10 cellular contexts compared by ENCODE assay signal in genomic region chr1:6386371-6386949, GRCh38. TPM values are rescaled to one million over a fixed set of nuclear protein-coding genes. Genes with fewer than 3 reads are reported as not detected.
A peak's percentile ranks its signal among the peaks of the same experiment; 100 is the strongest.
DNase-seq lines count a peak whose midpoint lies in the region; FAIRE-seq and TF ChIP-seq lines count a peak whose summit lies in the region.
"Had no signal": no experiment of that assay in that cellular context is flagged by ENCODE, and none has a peak within 500 bp of the region (broad histone marks: within the 10 kb centered on the region; RNA-seq: fewer than 3 reads in every experiment).

No MANE protein-coding gene starts in this region.

- FAIRE-seq in H54 (lab: Jason Lieb, UNC): peak; percentile 87
- FAIRE-seq: GM18507 had no signal

- TF ChIP-seq CTCF in SK-N-SH (IDR thresholded peaks at IDR 0.05) (no peak), fibroblast of mammary gland (conservative IDR thresholded peaks at IDR 0.05; ENCODE audit: control insufficient read depth, insufficient read depth, low read depth, low read length) (no peak), sigmoid colon (IDR thresholded peaks at IDR 0.05) (no peak)

- intact Hi-C loops in sigmoid colon (cut with DNase I): no loop called here

- DNase-seq in H54 (ENCODE audit: insufficient read length, low spot score) (no peak), SK-N-SH (no peak), fibroblast of mammary gland (ENCODE audit: low read depth) (peak; percentile 52), sigmoid colon (no peak), iPS-NIHi7 (ENCODE audit: extremely low spot score) (no peak), NOMO-1 treated with dmso at 0.1 percent for 144 hours (lab: John Stamatoyannopoulos, UW; ENCODE audit: unreplicated experiment) (no peak), hypothalamus (lab: John Stamatoyannopoulos, UW) (no peak)
- no peak for DNase-seq in activated CD4-positive, alpha-beta T cell treated with anti-CD3 and anti-CD28 coated beads, Interleukin-2, amount 50 U/mL, for 4 hours

- no peaks in the 10 kb centered on the region for H3K27me3 ChIP-seq in SK-N-SH (ENCODE audit: insufficient read depth)
- no peaks in the 10 kb centered on the region for H3K27me3 ChIP-seq in sigmoid colon

- H3K9me3 ChIP-seq in SK-N-SH: no peaks in the 10 kb centered on the region
- H3K9me3 ChIP-seq in sigmoid colon: no peaks in the 10 kb centered on the region

- peaks cover 15% of the 10 kb centered on the region for H3F3A ChIP-seq in SK-N-SH (replicated peaks; ENCODE audit: insufficient read depth)

- H3K27ac ChIP-seq in SK-N-SH (ENCODE audit: low read depth in 2 of 2, low read length in 1 of 2): peak overlapping the region; percentile 73 to 93
- peak overlapping the region in 3 of 4 donors; percentile 83 to 93 (median 87) for H3K27ac ChIP-seq in sigmoid colon
- H3K27ac ChIP-seq: cardiac muscle cell had no signal

- no peak for TF ChIP-seq RAD21 in SK-N-SH (IDR thresholded peaks at IDR 0.05; ENCODE audit: low read length)

- no peaks in the 10 kb centered on the region for H4K20me1 ChIP-seq in SK-N-SH (ENCODE audit: insufficient read depth)

- TF ChIP-seq EP300 in SK-N-SH (IDR thresholded peaks at IDR 0.05; ENCODE audit: borderline replicate concordance in 1 of 2, low read depth in 1 of 2, low read length in 1 of 2): no peak
- TF ChIP-seq EP300 in sigmoid colon (IDR thresholded peaks at IDR 0.05): no peak

- peak overlapping the region; percentile 55; the same call in 1 of the 2 replicates for H2AFZ ChIP-seq in SK-N-SH (ENCODE audit: low read depth)

- WGBS in SK-N-SH (ENCODE audit: low lambda C conversion rate): 49% methylated on average over 10 of the region's 10 CpGs
- 57 to 78% methylated on average over 10 of the region's 10 CpGs for WGBS in sigmoid colon, 2 donors

- H3K79me2 ChIP-seq in SK-N-SH (ENCODE audit: insufficient read depth): peaks cover 96% of the 10 kb centered on the region

- peak overlapping the region; percentile 83 for H3K4me2 ChIP-seq in SK-N-SH

- H3K4me3 ChIP-seq in SK-N-SH (ENCODE audit: low read depth in 2 of 2, low read length in 1 of 2): peak overlapping the region; percentile 45 to 66; a peak in 2 of 4 replicates
- no peak overlapping the region for H3K4me3 ChIP-seq in fibroblast of mammary gland (ENCODE audit: control insufficient read depth, low read depth, low read length)
- no peak overlapping the region for H3K4me3 ChIP-seq in sigmoid colon
- H3K4me3 ChIP-seq: cardiac muscle cell had no signal

- H3K9me2 ChIP-seq in SK-N-SH: no peaks in the 10 kb centered on the region

- POLR2A ChIA-PET in SK-N-SH (lab: Yijun Ruan, JAX): interaction anchor here (2.4 kb wide), 1 partner anchor 32 kb away, joined by 9 read pairs; no protein-coding TSS in a partner anchor

- H3K36me3 ChIP-seq in SK-N-SH (replicated peaks in 1 of 2; ENCODE audit: control insufficient read depth in 1 of 2, insufficient read depth in 2 of 2, low read length in 1 of 2): no peaks in the 10 kb centered on the region
- H3K36me3 ChIP-seq in sigmoid colon: no peaks in the 10 kb centered on the region
- H3K36me3 ChIP-seq: cardiac muscle cell had no signal

- peak overlapping the region; percentile 64 for H3K9ac ChIP-seq in SK-N-SH

- CTCF ChIA-PET in SK-N-SH (lab: Yijun Ruan, JAX): interaction anchor here (0.9 to 8.1 kb wide), 6 partner anchors 19 to 140 kb away, joined by 3 to 39 read pairs (median 4); no protein-coding TSS in a partner anchor

- peaks cover 0 to 24% of the 10 kb centered on the region in 2 experiments; a peak in 2 of 4 replicates for H3K4me1 ChIP-seq in SK-N-SH (ENCODE audit: control insufficient read depth in 1 of 2, insufficient read depth in 2 of 2, low read depth in 1 of 2, low read length in 1 of 2)
- H3K4me1 ChIP-seq in sigmoid colon: peaks cover 0 to 30% (median 17%) of the 10 kb centered on the region in 4 donors

- TF ChIP-seq POLR2A in H54 (IDR thresholded peaks at IDR 0.05; ENCODE audit: low read depth, low read length) (no peak), sigmoid colon (IDR thresholded peaks at IDR 0.05) (no peak)

TF ChIP-seq in SK-N-SH, 30 proteins besides CTCF, POLR2A, EP300 and RAD21:
- TF ChIP-seq TCF12 (IDR thresholded peaks at IDR 0.05): no peak
- peak; percentile 43; the same call in 1 of the 2 replicates for TF ChIP-seq FOSL2 (IDR thresholded peaks at IDR 0.05; ENCODE audit: borderline replicate concordance, low read depth)

RNA-seq across cellular contexts. Expression of gene ACOT7, which starts 7.1 kb away (rescaled TPM):
- 225 and 289 TPM in 2 replicates for polyA plus RNA-seq in SK-N-SH (2012; rRNA removed)
- polyA plus RNA-seq in SK-N-SH (2012; cell fraction: cytosol; rRNA removed): 134 and 197 TPM in 2 replicates
- polyA plus RNA-seq in SK-N-SH (2012; cell fraction: nucleus; rRNA removed): 168 and 199 TPM in 2 replicates
- total RNA-seq in sigmoid colon: 10 to 100 TPM; 17.9 to 26.5 (median 22.2) TPM
- polyA plus RNA-seq in sigmoid colon: 10 to 100 TPM; 54.7 to 81.0 (median 78.8) TPM

RNA-seq across cellular contexts. Expression of gene HES2, which starts 33.3 kb away (rescaled TPM):
- polyA plus RNA-seq in SK-N-SH (2012; rRNA removed) (0.03 TPM in 2 replicates), sigmoid colon (10 to 100 TPM; 10.7 to 27.0 (median 19.9) TPM)
- polyA plus RNA-seq in SK-N-SH (2012; cell fraction: cytosol; rRNA removed): 0.06 and 0.09 TPM in 2 replicates
- 0.10 and 0.11 TPM in 2 replicates for polyA plus RNA-seq in SK-N-SH (2012; cell fraction: nucleus; rRNA removed)
- not detected for total RNA-seq in sigmoid colon
- total RNA-seq: cardiac muscle cell had no signal
- polyA plus RNA-seq: cardiac muscle cell had no signal

RNA-seq across cellular contexts. Expression of gene ESPN, which starts 38.1 kb away (rescaled TPM):
- polyA plus RNA-seq in SK-N-SH (2012; rRNA removed) (0.13 and 0.33 TPM in 2 replicates), sigmoid colon (100 to 1,000 TPM in 2 of 3 donors, 10 to 100 TPM in 1; 86.5 to 202 (median 117) TPM)
- 0.04 and 0.06 TPM in 2 replicates for polyA plus RNA-seq in SK-N-SH (2012; cell fraction: cytosol; rRNA removed)
- 0.38 and 0.50 TPM in 2 replicates for polyA plus RNA-seq in SK-N-SH (2012; cell fraction: nucleus; rRNA removed)
- total RNA-seq in sigmoid colon: 1 to 10 TPM in 1 of 4 donors, under 1 TPM in 1, not detected in 2; 0.55 to 1.3 TPM

Comparison
In these comparisons a context has a peak if more than half of its experiments do, and no peak if none do; other contexts are left out.
1. H3K4me3 ChIP-seq: peak in SK-N-SH (2 of 2); none in fibroblast of mammary gland (single experiment) and sigmoid colon (0 of 4).
2. RNA of gene HES2, which starts 33.3 kb away (polyA plus RNA-seq): 10.7 to 27.0 TPM in sigmoid colon; 0.03 to 0.11 TPM in SK-N-SH; every median in the first group is over 10 times any median in the second.
3. RNA of gene ESPN, which starts 38.1 kb away (polyA plus RNA-seq): 86.5 to 202 TPM in sigmoid colon; 0.04 to 0.50 TPM in SK-N-SH; every median in the first group is over 10 times any median in the second.